ENCODE assay signal across 8 cellular contexts in genomic region chr5:179623001-179623905, GRCh38. TPM values are rescaled to one million over a fixed set of nuclear protein-coding genes. Genes with fewer than 3 reads are reported as not detected.
A peak's percentile ranks its signal among the peaks of the same experiment; 100 is the strongest.
DNase-seq lines count a peak whose midpoint lies in the region; ATAC-seq and TF ChIP-seq lines count a peak whose summit lies in the region.

Gene HNRNPH1, minus strand, starts transcription at chr5:179623671. Its CDS starts 538 bp downstream, at chr5:179623133.

- CTCF ChIA-PET in activated CD4-positive, alpha-beta memory T cell treated with anti-CD3 and anti-CD28 coated beads for 36 hours (lab: Charles Lee), result interaction anchor here (0.5 to 2.0 kb wide), 9 partner anchors 9 to 239 kb away, joined by 3 to 13 read pairs (median 5); partner anchors contain the start of gene MAML1

- POLR2A ChIA-PET in activated CD4-positive, alpha-beta memory T cell treated with anti-CD3 and anti-CD28 coated beads for 36 hours (lab: Charles Lee), result interaction anchor here (0.6 to 7.6 kb wide), 18 partner anchors 9 to 1419 kb away, joined by 3 to 105 read pairs (median 6); partner anchors contain the start of genes MAML1, RUFY1 and SQSTM1

- peak within 1 kb of the TSS; percentile 98 for H3K4me3 Mint-ChIP-seq in activated CD4-positive, alpha-beta memory T cell treated with anti-CD3 and anti-CD28 coated beads for 36 hours

- no peaks in the 10 kb centered on the region for H3K9me3 ChIP-seq in duodenal mucosa (ENCODE audit: control insufficient read depth in 1 of 2, low read length in 2 of 2)

- whole genome bisulfite sequencing in lower leg skin, 2 donors, result 0 to 1% methylated on average over 57 to 77 of the region's 93 CpGs

- H3K27ac Mint-ChIP-seq in activated CD4-positive, alpha-beta memory T cell treated with anti-CD3 and anti-CD28 coated beads for 36 hours, result peak within 1 kb of the TSS; percentile 99

- peaks cover 47% of the 10 kb centered on the region for H3K36me3 Mint-ChIP-seq in activated CD4-positive, alpha-beta memory T cell treated with anti-CD3 and anti-CD28 coated beads for 36 hours

- peak within 1 kb of the TSS; percentile 100 for H3K27ac ChIP-seq in duodenal mucosa (ENCODE audit: low read depth, low read length)

- peaks cover 42 to 48% of the 10 kb centered on the region in 2 donors for H3K4me1 ChIP-seq in duodenal mucosa (ENCODE audit: control insufficient read depth in 1 of 2, insufficient read depth in 2 of 2, low read length in 2 of 2)

- no peaks in the 10 kb centered on the region for H3K27me3 ChIP-seq in duodenal mucosa (ENCODE audit: control insufficient read depth in 1 of 2, insufficient read depth in 2 of 2, low read length in 2 of 2)

- ATAC-seq in GM19438 (IDR thresholded peaks at IDR 0.05; ENCODE audit: low read depth, unreplicated experiment) (peak; percentile 60), HG03575 (IDR thresholded peaks at IDR 0.05; ENCODE audit: extremely low read depth, insufficient number of reproducible peaks, low FRiP score, unreplicated experiment) (peak; percentile 68)

- H3K9me3 Mint-ChIP-seq in activated CD4-positive, alpha-beta memory T cell treated with anti-CD3 and anti-CD28 coated beads for 36 hours, result no peaks in the 10 kb centered on the region

- peak within 1 kb of the TSS; percentile 99 for H3K9ac ChIP-seq in duodenal mucosa (ENCODE audit: low read depth in 1 of 2, low read length in 2 of 2)

- H3K27me3 Mint-ChIP-seq in activated CD4-positive, alpha-beta memory T cell treated with anti-CD3 and anti-CD28 coated beads for 36 hours, result no peaks in the 10 kb centered on the region

- peak in 1 of 2 donors; percentile 99 for TF ChIP-seq POLR2A in lower leg skin (IDR thresholded peaks at IDR 0.05)

- peaks cover 35% of the 10 kb centered on the region for H3K4me1 Mint-ChIP-seq in activated CD4-positive, alpha-beta memory T cell treated with anti-CD3 and anti-CD28 coated beads for 36 hours (ENCODE audit: low read depth)

- intact Hi-C loops in activated CD4-positive, alpha-beta memory T cell treated with anti-CD3 and anti-CD28 coated beads for 36 hours (cut with micrococcal nuclease), result loop anchor here (1.0 to 10.0 kb wide), 10 partner anchors 55 to 996 kb away; partner anchors contain the start of genes CANX, CLK4, MAML1 and MAPK9
- intact Hi-C loops in lower leg skin (cut with DNase I; ENCODE audit: low total_unique reads), result no loop called here

- peaks cover 18 to 35% of the 10 kb centered on the region in 2 donors for H3K36me3 ChIP-seq in duodenal mucosa (ENCODE audit: control insufficient read depth in 1 of 2, insufficient read depth in 2 of 2, low read length in 2 of 2)

- DNase-seq in CD1c-positive myeloid dendritic cell (ENCODE audit: extremely low spot score) (peak; percentile 100), NCI-H82 treated with DMSO at 0.1 percent for 48 hours (lab: John Stamatoyannopoulos, UW; ENCODE audit: unreplicated experiment) (peak; percentile 94), lower leg skin (ENCODE audit: low spot score in 2 of 2) (peak; percentile 99 to 100)
- DNase-seq in activated CD4-positive, alpha-beta memory T cell treated with anti-CD3 and anti-CD28 coated beads for 36 hours, result peak; percentile 99
- peak; percentile 96 for DNase-seq in stimulated activated CD4-positive, alpha-beta T cell treated with anti-CD3 and anti-CD28 coated beads, Interleukin-4, amount 100 ng/mL, for 48 hours (ENCODE audit: low read depth in 2 of 2)

- H3K4me3 ChIP-seq in duodenal mucosa (ENCODE audit: low read depth in 1 of 2, low read length in 2 of 2) (peak within 1 kb of the TSS; percentile 88 to 92), lower leg skin (ENCODE audit: low read depth, poor library complexity, severe bottlenecking) (peak within 1 kb of the TSS; percentile 99)

- no peak for TF ChIP-seq CTCF in lower leg skin (IDR thresholded peaks at IDR 0.05)

RNA-seq across cellular contexts. Expression of gene HNRNPH1, which starts in this region (rescaled TPM):
- 100 to 1,000 TPM; 604 to 611 TPM for total RNA-seq in activated CD4-positive, alpha-beta memory T cell treated with anti-CD3 and anti-CD28 coated beads for 36 hours
- 100 to 1,000 TPM; 182 to 474 (median 317) TPM for total RNA-seq in lower leg skin

Comparison
In these comparisons a context has a peak if more than half of its experiments do, and no peak if none do; other contexts are left out.
1. Peak in every context shown above with its lines: DNase-seq, ATAC-seq, H3K4me3 ChIP-seq and H3K27ac ChIP-seq.